ENCODE assay signal across 8 cellular contexts in genomic region chr2:96554293-96555145, GRCh38. TPM values are rescaled to one million over a fixed set of nuclear protein-coding genes. Genes with fewer than 3 reads are reported as not detected.
A peak's percentile ranks its signal among the peaks of the same experiment; 100 is the strongest.
DNase-seq lines count a peak whose midpoint lies in the region; ATAC-seq and TF ChIP-seq lines count a peak whose summit lies in the region.

No MANE protein-coding gene starts in this region.

- H4K20me1 ChIP-seq in PC-3 (ENCODE audit: low read length), result no peaks in the 10 kb centered on the region

- H3F3A ChIP-seq in PC-3 (ENCODE audit: low read length, unreplicated experiment), result no peaks in the 10 kb centered on the region

- BruUV-seq in PC-3 (replicated peaks; lab: Mats Ljungman, UMichigan), result no TSS peak

- H3K4me1 ChIP-seq in PC-3 (ENCODE audit: insufficient read depth, low read length) (peaks cover 27% of the 10 kb centered on the region), uterus (no peaks in the 10 kb centered on the region)

- H3K4me3 Mint-ChIP-seq in neural crest cell, result no peak overlapping the region

- H3K4me1 Mint-ChIP-seq in neural crest cell, result no peaks in the 10 kb centered on the region

- no peaks in the 10 kb centered on the region for H3K9me3 Mint-ChIP-seq in neural crest cell

- TF ChIP-seq POLR2A in uterus (IDR thresholded peaks at IDR 0.05), result peak in 1 of 2 donors; percentile 6

- no peaks in the 10 kb centered on the region for H3K79me2 ChIP-seq in PC-3 (ENCODE audit: low read length)

- H3K36me3 Mint-ChIP-seq in neural crest cell (ENCODE audit: low read depth), result no peaks in the 10 kb centered on the region

- H3K27me3 Mint-ChIP-seq in neural crest cell (ENCODE audit: low read depth), result no peaks in the 10 kb centered on the region

- ATAC-seq in HG03039 (IDR thresholded peaks at IDR 0.05; ENCODE audit: unreplicated experiment) (peak; percentile 46), PC-3 (peak; percentile 28), GM21717 (IDR thresholded peaks at IDR 0.05; ENCODE audit: unreplicated experiment) (no peak)

- no peaks in the 10 kb centered on the region for H3K27me3 ChIP-seq in PC-3 (ENCODE audit: low read length)
- H3K27me3 ChIP-seq in uterus, result no peaks in the 10 kb centered on the region

- no peaks in the 10 kb centered on the region for H3K9me2 ChIP-seq in PC-3 (replicated peaks; ENCODE audit: low read length)

- CTCF ChIA-PET in PC-3 (lab: Charles Lee), result interaction anchor here (0.6 to 0.8 kb wide), 4 partner anchors 14 to 273 kb away, joined by 3 to 7 read pairs (median 4); no protein-coding TSS in a partner anchor

- H3K9me3 ChIP-seq in PC-3 (ENCODE audit: low read length) (no peaks in the 10 kb centered on the region), uterus (no peaks in the 10 kb centered on the region)

- POLR2A ChIA-PET in PC-3 (lab: Charles Lee; ENCODE audit: unreplicated experiment), result no interaction called here

- H3K4me3 ChIP-seq in PC-3 (ENCODE audit: low read length) (no peak overlapping the region), fibroblast of pulmonary artery (replicated peaks; ENCODE audit: low read depth, low read length) (no peak overlapping the region), uterus (no peak overlapping the region)

- peak overlapping the region; percentile 13 for H3K27ac Mint-ChIP-seq in neural crest cell (ENCODE audit: unreplicated experiment)

- DNase-seq in ELF-1 (ENCODE audit: low read depth, low spot score), result peak; percentile 86
- DNase-seq in PC-3, result peak; percentile 64
- DNase-seq in activated T-helper 1 cell treated with Interleukin-2 at 50 U/mL for 16 hours (ENCODE audit: low read depth), result peak; percentile 54
- DNase-seq in fibroblast of pulmonary artery (ENCODE audit: low read depth), result peak; percentile 66
- DNase-seq in neural crest cell (ENCODE audit: low read depth, low spot score), result peak; percentile 66
- DNase-seq in uterus, result peak; percentile 72 to 73

- H3K9ac ChIP-seq in PC-3 (ENCODE audit: low read length), result no peak overlapping the region

- H2AFZ ChIP-seq in PC-3 (ENCODE audit: low read length), result peak overlapping the region; percentile 63

- peak overlapping the region; percentile 29; the same call in 1 of the 2 replicates for H3K4me2 ChIP-seq in PC-3 (ENCODE audit: low read length)

- H3K27ac ChIP-seq in PC-3 (ENCODE audit: low read length), result no peak overlapping the region
- H3K27ac ChIP-seq in uterus, result peak overlapping the region in 1 of 2 donors; percentile 23

- H3K36me3 ChIP-seq in PC-3 (ENCODE audit: low read depth, low read length) (no peaks in the 10 kb centered on the region), uterus (no peaks in the 10 kb centered on the region)

- intact Hi-C loops in PC-3 (cut with micrococcal nuclease) (loop anchor here (1.0 kb wide), 1 partner anchor 45 kb away; no protein-coding TSS in a partner anchor), uterus (cut with DNase I; ENCODE audit: low total_unique reads) (no loop called here)

- peak; percentile 93 for TF ChIP-seq CTCF in PC-3 (conservative IDR thresholded peaks at IDR 0.05; ENCODE audit: low read depth, low read length)
- peak; percentile 78 for TF ChIP-seq CTCF in fibroblast of pulmonary artery (IDR thresholded peaks at IDR 0.05; ENCODE audit: low read length, missing control alignments)
- peak; percentile 89 for TF ChIP-seq CTCF in neural crest cell (conservative IDR thresholded peaks at IDR 0.05)
- TF ChIP-seq CTCF in uterus (IDR thresholded peaks at IDR 0.05), result peak; percentile 93 to 97 (median 96)

RNA-seq across cellular contexts. Expression of gene ARID5A, which starts 18.0 kb away (rescaled TPM):
- total RNA-seq in PC-3 (2014; rRNA removed) (6.1 and 8.2 TPM in 2 replicates), neural crest cell (12.0 and 12.9 TPM in 2 replicates), uterus (10 to 100 TPM; 15.1 to 73.5 (median 36.3) TPM)

RNA-seq across cellular contexts. Expression of gene NEURL3, which starts 49.4 kb away (rescaled TPM):
- total RNA-seq in PC-3 (2014; rRNA removed) (0.18 and 0.40 TPM in 2 replicates), neural crest cell (0.21 TPM in 1 of 2 replicates, not detected in the other), uterus (not detected)
